8 cellular contexts compared by ENCODE assay signal in the genomic region with DNA sequence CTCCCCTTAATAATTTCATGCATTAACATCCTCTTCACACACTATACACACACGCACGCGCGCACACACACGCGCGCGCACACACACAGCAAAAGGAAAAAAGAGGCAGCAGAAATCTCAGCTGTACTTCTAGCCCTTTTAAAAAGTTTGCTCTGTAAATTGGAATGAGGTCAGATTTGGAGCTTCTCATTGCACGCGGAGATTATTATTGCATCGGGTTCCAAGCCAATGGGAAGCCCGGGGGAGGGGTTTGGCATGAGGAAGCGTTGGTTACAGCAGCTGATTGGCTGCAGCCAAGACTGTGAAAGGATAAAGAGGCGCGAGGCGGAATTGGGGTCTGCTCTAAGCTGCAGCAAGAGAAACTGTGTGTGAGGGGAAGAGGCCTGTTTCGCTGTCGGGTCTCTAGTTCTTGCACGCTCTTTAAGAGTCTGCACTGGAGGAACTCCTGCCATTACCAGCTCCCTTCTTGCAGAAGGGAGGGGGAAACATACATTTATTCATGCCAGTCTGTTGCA. TPM values are rescaled to one million over a fixed set of nuclear protein-coding genes. Genes with fewer than 3 reads are reported as not detected.
DNase-seq lines count a peak whose midpoint lies in the region; ATAC-seq and TF ChIP-seq lines count a peak whose summit lies in the region.

Gene SOX4, plus strand, starts transcription at position 340 of the 515 bp plus-strand sequence. CDS start 784 bp downstream, outside the sequence.

- H3K36me3 Mint-ChIP-seq in Calu3 (ENCODE audit: insufficient read depth, unreplicated experiment), result peaks cover 10% of the 10 kb centered on the region
- peaks cover 4% of the 10 kb centered on the region for H3K36me3 Mint-ChIP-seq in activated CD4-positive, alpha-beta memory T cell treated with anti-CD3 and anti-CD28 coated beads for 36 hours

- TF ChIP-seq CTCF in Calu3 (IDR thresholded peaks at IDR 0.05; ENCODE audit: unreplicated experiment) (no peak), lower lobe of right lung (IDR thresholded peaks at IDR 0.05) (no peak)

- H3K27ac ChIP-seq in lower lobe of right lung, result peak within 1 kb of the TSS; percentile 90

- intact Hi-C loops in Calu3 (cut with micrococcal nuclease; ENCODE audit: unreplicated experiment), result loop anchor here (5.0 to 10.0 kb wide), 4 partner anchors 551 to 1059 kb away; no protein-coding TSS in a partner anchor
- intact Hi-C loops in activated CD4-positive, alpha-beta memory T cell treated with anti-CD3 and anti-CD28 coated beads for 36 hours (cut with micrococcal nuclease), result loop anchor here (1.0 to 5.0 kb wide), 2 partner anchors 191 to 673 kb away; no protein-coding TSS in a partner anchor
- intact Hi-C loops in lower lobe of right lung (cut with DNase I), result no loop called here

- CTCF ChIA-PET in Calu3 (lab: Charles Lee), result interaction anchor here (0.6 to 2.5 kb wide), 15 partner anchors 59 to 1821 kb away, joined by 3 to 28 read pairs (median 4); no protein-coding TSS in a partner anchor
- CTCF ChIA-PET in activated CD4-positive, alpha-beta memory T cell treated with anti-CD3 and anti-CD28 coated beads for 36 hours (lab: Charles Lee), result interaction anchor here (0.6 to 8.8 kb wide), 2 partner anchors 595 to 1028 kb away, joined by 4 to 107 read pairs; no protein-coding TSS in a partner anchor

- H3K27ac Mint-ChIP-seq in Calu3 (ENCODE audit: unreplicated experiment), result no peak within 1 kb of the TSS
- peak within 1 kb of the TSS; percentile 33 for H3K27ac Mint-ChIP-seq in activated CD4-positive, alpha-beta memory T cell treated with anti-CD3 and anti-CD28 coated beads for 36 hours

- POLR2A ChIA-PET in activated CD4-positive, alpha-beta memory T cell treated with anti-CD3 and anti-CD28 coated beads for 36 hours (lab: Charles Lee), result no interaction called here

- no peak within 1 kb of the TSS for H3K4me3 Mint-ChIP-seq in Calu3 (ENCODE audit: low read depth, unreplicated experiment)
- peak within 1 kb of the TSS; percentile 76 for H3K4me3 Mint-ChIP-seq in activated CD4-positive, alpha-beta memory T cell treated with anti-CD3 and anti-CD28 coated beads for 36 hours

- H3K36me3 ChIP-seq in endocrine pancreas (ENCODE audit: control insufficient read depth, insufficient read depth, low read length) (no peaks in the 10 kb centered on the region), lower lobe of right lung (no peaks in the 10 kb centered on the region)

- peak; percentile 99 for DNase-seq in Calu3
- peak; percentile 100 for DNase-seq in NCI-H69 (lab: John Stamatoyannopoulos, UW)
- peak; percentile 64 for DNase-seq in activated CD4-positive, alpha-beta memory T cell treated with anti-CD3 and anti-CD28 coated beads for 36 hours
- peak; percentile 92 for DNase-seq in lower lobe of right lung
- peak; percentile 6 for DNase-seq in stimulated activated CD8-positive, alpha-beta memory T cell treated with anti-CD3 and anti-CD28 coated beads, Interleukin-15, amount 100 ng/mL, for 24 hours (ENCODE audit: low read depth)

- no peaks in the 10 kb centered on the region for H3K9me3 Mint-ChIP-seq in Calu3 (ENCODE audit: low read depth, unreplicated experiment)
- no peaks in the 10 kb centered on the region for H3K9me3 Mint-ChIP-seq in activated CD4-positive, alpha-beta memory T cell treated with anti-CD3 and anti-CD28 coated beads for 36 hours

- H3K4me1 Mint-ChIP-seq in Calu3 (ENCODE audit: low read depth, unreplicated experiment), result peaks cover 2% of the 10 kb centered on the region
- peaks cover 19% of the 10 kb centered on the region for H3K4me1 Mint-ChIP-seq in activated CD4-positive, alpha-beta memory T cell treated with anti-CD3 and anti-CD28 coated beads for 36 hours (ENCODE audit: low read depth)

- H3K4me1 ChIP-seq in endocrine pancreas (ENCODE audit: control insufficient read depth, insufficient read depth, low read length) (no peaks in the 10 kb centered on the region), lower lobe of right lung (peaks cover 18% of the 10 kb centered on the region)

- peak within 1 kb of the TSS; percentile 88 for H3K4me3 ChIP-seq in endocrine pancreas (ENCODE audit: control insufficient read depth, insufficient read depth, low read length)
- H3K4me3 ChIP-seq in lower lobe of right lung, result peak within 1 kb of the TSS; percentile 79

- H3K9ac ChIP-seq in endocrine pancreas (ENCODE audit: control insufficient read depth, insufficient read depth, low read length), result peak within 1 kb of the TSS; percentile 65

- TSS peak; percentile 43 for BruUV-seq in Calu3 (replicated peaks; lab: Mats Ljungman, UMichigan)

- ATAC-seq in GM19468 (IDR thresholded peaks at IDR 0.05; ENCODE audit: extremely low read depth, unreplicated experiment) (peak; percentile 73), HG03575 (IDR thresholded peaks at IDR 0.05; ENCODE audit: extremely low read depth, insufficient number of reproducible peaks, low FRiP score, unreplicated experiment) (peak; percentile 54), lower lobe of right lung (peak; percentile 85 to 86)

- no peaks in the 10 kb centered on the region for H3K9me3 ChIP-seq in endocrine pancreas (ENCODE audit: control insufficient read depth, low read length)
- no peaks in the 10 kb centered on the region for H3K9me3 ChIP-seq in lower lobe of right lung

- H3K27me3 ChIP-seq in endocrine pancreas (ENCODE audit: control insufficient read depth, insufficient read depth, low read length) (no peaks in the 10 kb centered on the region), lower lobe of right lung (ENCODE audit: low read depth) (no peaks in the 10 kb centered on the region)

- no peaks in the 10 kb centered on the region for H3K27me3 Mint-ChIP-seq in Calu3 (ENCODE audit: unreplicated experiment)
- H3K27me3 Mint-ChIP-seq in activated CD4-positive, alpha-beta memory T cell treated with anti-CD3 and anti-CD28 coated beads for 36 hours, result peaks cover 44% of the 10 kb centered on the region

RNA-seq across cellular contexts. Expression of gene SOX4, which starts in this region (rescaled TPM):
- total RNA-seq in Calu3 (2022) (109 and 120 TPM in 2 replicates), lower lobe of right lung (19.6 TPM)
- total RNA-seq in activated CD4-positive, alpha-beta memory T cell treated with anti-CD3 and anti-CD28 coated beads for 36 hours, result under 1 TPM; 0.05 to 0.12 TPM

Comparison
In these comparisons a context has a peak if more than half of its experiments do, and no peak if none do; other contexts are left out.
1. Peak in every context shown above with its lines: DNase-seq, ATAC-seq, H3K4me3 ChIP-seq and H3K27ac ChIP-seq.
2. RNA of gene SOX4 (total RNA-seq): 109 to 120 TPM in Calu3 and 19.6 TPM in lower lobe of right lung (single experiment); 0.05 to 0.12 TPM in activated CD4-positive, alpha-beta memory T cell treated with anti-CD3 and anti-CD28 coated beads for 36 hours; every median in the first group is over 10 times any median in the second.
3. Peak in DNase-seq in activated CD4-positive, alpha-beta memory T cell treated with anti-CD3 and anti-CD28 coated beads for 36 hours; RNA of the gene not detected or under 1 TPM.
4. DNase-seq: peak in every context shown above with its lines; median percentile 100 in NCI-H69; 99 in Calu3; 92 in lower lobe of right lung; 64 in activated CD4-positive, alpha-beta memory T cell treated with anti-CD3 and anti-CD28 coated beads for 36 hours; 6 in stimulated activated CD8-positive, alpha-beta memory T cell treated with anti-CD3 and anti-CD28 coated beads, Interleukin-15, amount 100 ng/mL, for 24 hours.